ENCODE assay signal across 2 cellular contexts in the genomic region with DNA sequence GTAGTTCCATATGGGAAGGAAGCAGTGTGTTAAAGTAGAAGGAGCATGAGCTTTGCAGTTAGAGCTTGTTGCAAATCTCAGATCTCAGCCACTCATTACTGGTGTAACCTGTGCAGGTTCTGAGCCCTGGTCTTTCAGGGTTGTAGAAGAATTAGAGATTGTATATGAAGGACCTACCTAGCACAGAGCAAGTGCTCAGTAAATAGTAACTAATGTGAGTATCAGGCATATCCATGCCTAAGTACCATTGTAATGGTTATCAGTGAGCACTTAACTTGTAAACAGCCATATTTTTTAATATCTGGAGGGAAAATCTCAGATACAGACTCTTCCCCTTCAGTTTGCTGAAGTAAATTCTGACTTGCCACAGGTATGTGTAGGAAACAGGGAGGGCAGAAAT.
TF ChIP-seq lines count a peak whose summit lies in the region.

No MANE protein-coding gene starts in this region.

TF ChIP-seq in GM23338, 12 proteins besides CTCF, POLR2A, EP300 and RAD21 (continues in another document):
- TF ChIP-seq, protein P1, sequence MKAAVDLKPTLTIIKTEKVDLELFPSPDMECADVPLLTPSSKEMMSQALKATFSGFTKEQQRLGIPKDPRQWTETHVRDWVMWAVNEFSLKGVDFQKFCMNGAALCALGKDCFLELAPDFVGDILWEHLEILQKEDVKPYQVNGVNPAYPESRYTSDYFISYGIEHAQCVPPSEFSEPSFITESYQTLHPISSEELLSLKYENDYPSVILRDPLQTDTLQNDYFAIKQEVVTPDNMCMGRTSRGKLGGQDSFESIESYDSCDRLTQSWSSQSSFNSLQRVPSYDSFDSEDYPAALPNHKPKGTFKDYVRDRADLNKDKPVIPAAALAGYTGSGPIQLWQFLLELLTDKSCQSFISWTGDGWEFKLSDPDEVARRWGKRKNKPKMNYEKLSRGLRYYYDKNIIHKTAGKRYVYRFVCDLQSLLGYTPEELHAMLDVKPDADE (IDR thresholded peaks at IDR 0.05) = no peak
- TF ChIP-seq EZH2 (IDR thresholded peaks at IDR 0.05; ENCODE audit: low read depth, unreplicated experiment) (no peak), ZNF114 (CRISPR knock-in tag; IDR thresholded peaks at IDR 0.05) (no peak), ZNF462 (CRISPR knock-in tag; IDR thresholded peaks at IDR 0.05) (no peak), CREB1 (CRISPR knock-in tag; IDR thresholded peaks at IDR 0.05; ENCODE audit: low read depth) (no peak), POLR2AphosphoS5 (IDR thresholded peaks at IDR 0.05; ENCODE audit: low read depth) (no peak), STAT1 (IDR thresholded peaks at IDR 0.05; ENCODE audit: unreplicated experiment) (no peak), EZH2phosphoT487 (IDR thresholded peaks at IDR 0.05; ENCODE audit: unreplicated experiment) (no peak), JUNB (IDR thresholded peaks at IDR 0.05; ENCODE audit: unreplicated experiment) (no peak)
- TF ChIP-seq, protein P2, sequence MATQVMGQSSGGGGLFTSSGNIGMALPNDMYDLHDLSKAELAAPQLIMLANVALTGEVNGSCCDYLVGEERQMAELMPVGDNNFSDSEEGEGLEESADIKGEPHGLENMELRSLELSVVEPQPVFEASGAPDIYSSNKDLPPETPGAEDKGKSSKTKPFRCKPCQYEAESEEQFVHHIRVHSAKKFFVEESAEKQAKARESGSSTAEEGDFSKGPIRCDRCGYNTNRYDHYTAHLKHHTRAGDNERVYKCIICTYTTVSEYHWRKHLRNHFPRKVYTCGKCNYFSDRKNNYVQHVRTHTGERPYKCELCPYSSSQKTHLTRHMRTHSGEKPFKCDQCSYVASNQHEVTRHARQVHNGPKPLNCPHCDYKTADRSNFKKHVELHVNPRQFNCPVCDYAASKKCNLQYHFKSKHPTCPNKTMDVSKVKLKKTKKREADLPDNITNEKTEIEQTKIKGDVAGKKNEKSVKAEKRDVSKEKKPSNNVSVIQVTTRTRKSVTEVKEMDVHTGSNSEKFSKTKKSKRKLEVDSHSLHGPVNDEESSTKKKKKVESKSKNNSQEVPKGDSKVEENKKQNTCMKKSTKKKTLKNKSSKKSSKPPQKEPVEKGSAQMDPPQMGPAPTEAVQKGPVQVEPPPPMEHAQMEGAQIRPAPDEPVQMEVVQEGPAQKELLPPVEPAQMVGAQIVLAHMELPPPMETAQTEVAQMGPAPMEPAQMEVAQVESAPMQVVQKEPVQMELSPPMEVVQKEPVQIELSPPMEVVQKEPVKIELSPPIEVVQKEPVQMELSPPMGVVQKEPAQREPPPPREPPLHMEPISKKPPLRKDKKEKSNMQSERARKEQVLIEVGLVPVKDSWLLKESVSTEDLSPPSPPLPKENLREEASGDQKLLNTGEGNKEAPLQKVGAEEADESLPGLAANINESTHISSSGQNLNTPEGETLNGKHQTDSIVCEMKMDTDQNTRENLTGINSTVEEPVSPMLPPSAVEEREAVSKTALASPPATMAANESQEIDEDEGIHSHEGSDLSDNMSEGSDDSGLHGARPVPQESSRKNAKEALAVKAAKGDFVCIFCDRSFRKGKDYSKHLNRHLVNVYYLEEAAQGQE (IDR thresholded peaks at IDR 0.05; ENCODE audit: unreplicated experiment) = no peak

TF ChIP-seq in GM12878, 131 proteins besides CTCF, POLR2A, EP300 and RAD21:
- TF ChIP-seq POLR2AphosphoS5 (IDR thresholded peaks at IDR 0.05; ENCODE audit: low read length) (no peak), BHLHE40 (IDR thresholded peaks at IDR 0.05; ENCODE audit: borderline replicate concordance in 1 of 2, low read depth in 2 of 2, low read length in 1 of 2) (no peak), RELA (IDR thresholded peaks at IDR 0.05; ENCODE audit: borderline replicate concordance, partially characterized antibody) (no peak), ASH2L (IDR thresholded peaks at IDR 0.05; ENCODE audit: borderline replicate concordance, low read depth) (no peak), ZNF24 (IDR thresholded peaks at IDR 0.05) (no peak), NFIC (IDR thresholded peaks at IDR 0.05; ENCODE audit: low read depth, low read length) (no peak), KLF5 (IDR thresholded peaks at IDR 0.05; ENCODE audit: partially characterized antibody) (no peak), MEF2B (IDR thresholded peaks at IDR 0.05; ENCODE audit: partially characterized antibody, poor library complexity, severe bottlenecking) (no peak)
- TF ChIP-seq, protein P3, sequence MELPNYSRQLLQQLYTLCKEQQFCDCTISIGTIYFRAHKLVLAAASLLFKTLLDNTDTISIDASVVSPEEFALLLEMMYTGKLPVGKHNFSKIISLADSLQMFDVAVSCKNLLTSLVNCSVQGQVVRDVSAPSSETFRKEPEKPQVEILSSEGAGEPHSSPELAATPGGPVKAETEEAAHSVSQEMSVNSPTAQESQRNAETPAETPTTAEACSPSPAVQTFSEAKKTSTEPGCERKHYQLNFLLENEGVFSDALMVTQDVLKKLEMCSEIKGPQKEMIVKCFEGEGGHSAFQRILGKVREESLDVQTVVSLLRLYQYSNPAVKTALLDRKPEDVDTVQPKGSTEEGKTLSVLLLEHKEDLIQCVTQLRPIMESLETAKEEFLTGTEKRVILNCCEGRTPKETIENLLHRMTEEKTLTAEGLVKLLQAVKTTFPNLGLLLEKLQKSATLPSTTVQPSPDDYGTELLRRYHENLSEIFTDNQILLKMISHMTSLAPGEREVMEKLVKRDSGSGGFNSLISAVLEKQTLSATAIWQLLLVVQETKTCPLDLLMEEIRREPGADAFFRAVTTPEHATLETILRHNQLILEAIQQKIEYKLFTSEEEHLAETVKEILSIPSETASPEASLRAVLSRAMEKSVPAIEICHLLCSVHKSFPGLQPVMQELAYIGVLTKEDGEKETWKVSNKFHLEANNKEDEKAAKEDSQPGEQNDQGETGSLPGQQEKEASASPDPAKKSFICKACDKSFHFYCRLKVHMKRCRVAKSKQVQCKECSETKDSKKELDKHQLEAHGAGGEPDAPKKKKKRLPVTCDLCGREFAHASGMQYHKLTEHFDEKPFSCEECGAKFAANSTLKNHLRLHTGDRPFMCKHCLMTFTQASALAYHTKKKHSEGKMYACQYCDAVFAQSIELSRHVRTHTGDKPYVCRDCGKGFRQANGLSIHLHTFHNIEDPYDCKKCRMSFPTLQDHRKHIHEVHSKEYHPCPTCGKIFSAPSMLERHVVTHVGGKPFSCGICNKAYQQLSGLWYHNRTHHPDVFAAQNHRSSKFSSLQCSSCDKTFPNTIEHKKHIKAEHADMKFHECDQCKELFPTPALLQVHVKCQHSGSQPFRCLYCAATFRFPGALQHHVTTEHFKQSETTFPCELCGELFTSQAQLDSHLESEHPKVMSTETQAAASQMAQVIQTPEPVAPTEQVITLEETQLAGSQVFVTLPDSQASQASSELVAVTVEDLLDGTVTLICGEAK (IDR thresholded peaks at IDR 0.05; ENCODE audit: borderline replicate concordance) = no peak
- TF ChIP-seq, protein P2 (IDR thresholded peaks at IDR 0.05; ENCODE audit: low read depth, low read length) = no peak
- TF ChIP-seq, protein P4, sequence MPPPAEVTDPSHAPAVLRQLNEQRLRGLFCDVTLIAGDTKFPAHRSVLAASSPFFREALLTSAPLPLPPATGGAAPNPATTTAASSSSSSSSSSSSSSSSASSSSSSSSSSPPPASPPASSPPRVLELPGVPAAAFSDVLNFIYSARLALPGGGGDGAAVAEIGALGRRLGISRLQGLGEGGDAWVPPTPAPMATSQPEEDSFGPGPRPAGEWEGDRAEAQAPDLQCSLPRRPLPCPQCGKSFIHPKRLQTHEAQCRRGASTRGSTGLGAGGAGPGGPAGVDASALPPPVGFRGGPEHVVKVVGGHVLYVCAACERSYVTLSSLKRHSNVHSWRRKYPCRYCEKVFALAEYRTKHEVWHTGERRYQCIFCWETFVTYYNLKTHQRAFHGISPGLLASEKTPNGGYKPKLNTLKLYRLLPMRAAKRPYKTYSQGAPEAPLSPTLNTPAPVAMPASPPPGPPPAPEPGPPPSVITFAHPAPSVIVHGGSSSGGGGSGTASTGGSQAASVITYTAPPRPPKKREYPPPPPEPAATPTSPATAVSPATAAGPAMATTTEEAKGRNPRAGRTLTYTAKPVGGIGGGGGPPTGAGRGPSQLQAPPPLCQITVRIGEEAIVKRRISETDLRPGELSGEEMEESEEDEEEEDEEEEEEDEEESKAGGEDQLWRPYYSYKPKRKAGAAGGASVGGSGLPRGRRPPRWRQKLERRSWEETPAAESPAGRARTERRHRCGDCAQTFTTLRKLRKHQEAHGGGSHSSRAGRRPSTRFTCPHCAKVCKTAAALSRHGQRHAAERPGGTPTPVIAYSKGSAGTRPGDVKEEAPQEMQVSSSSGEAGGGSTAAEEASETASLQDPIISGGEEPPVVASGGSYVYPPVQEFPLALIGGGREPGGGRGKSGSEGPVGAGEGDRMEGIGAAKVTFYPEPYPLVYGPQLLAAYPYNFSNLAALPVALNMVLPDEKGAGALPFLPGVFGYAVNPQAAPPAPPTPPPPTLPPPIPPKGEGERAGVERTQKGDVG (CRISPR knock-in tag; IDR thresholded peaks at IDR 0.05) = no peak
TF ChIP-seq in GM12878: peak in this region for 0.
